In genomic region chr17:8630227-8630801, GRCh38 we compare ENCODE assay signal across 8 cellular contexts. TPM values are rescaled to one million over a fixed set of nuclear protein-coding genes. Genes with fewer than 3 reads are reported as not detected.
DNase-seq lines count a peak whose midpoint lies in the region; ATAC-seq and TF ChIP-seq lines count a peak whose summit lies in the region.

MYH10 (minus strand) TSS chr17:8630725; CDS start chr17:8623246, 7,479 bp downstream.

- H3K4me1 ChIP-seq in mesendoderm (ENCODE audit: control insufficient read depth, low read depth, low read length) (peaks cover 12% of the 10 kb centered on the region), upper lobe of left lung (peaks cover 12 to 25% (median 16%) of the 10 kb centered on the region in 4 donors)

- H3K4me3 ChIP-seq in coronary artery (peak within 1 kb of the TSS; percentile 93), mesendoderm (ENCODE audit: low read length) (peak within 1 kb of the TSS; percentile 95), upper lobe of left lung (peak within 1 kb of the TSS; percentile 69 to 90 (median 74))

- H3K4me2 ChIP-seq in mesendoderm (ENCODE audit: low read length) = peak within 1 kb of the TSS; percentile 69

- WGBS in mesendoderm (ENCODE audit: extremely low coverage, insufficient coverage, low lambda C conversion rate) = no CpG with 5 or more reads among the region's 33 CpGs
- whole genome bisulfite sequencing in upper lobe of left lung, 2 donors = 0% methylated on average over 17 to 30 of the region's 33 CpGs

- no peak within 1 kb of the TSS for H2BK120ac ChIP-seq in mesendoderm (ENCODE audit: low read depth, low read length)

- peak within 1 kb of the TSS; percentile 71 for H3K18ac ChIP-seq in mesendoderm (ENCODE audit: low read length)

- peak within 1 kb of the TSS; percentile 97 for H3K56ac ChIP-seq in mesendoderm (ENCODE audit: low read length)

- no peaks in the 10 kb centered on the region for H3K36me3 ChIP-seq in mesendoderm (ENCODE audit: control insufficient read depth, insufficient read depth, low read length)
- H3K36me3 ChIP-seq in upper lobe of left lung = no peaks in the 10 kb centered on the region

- DNase-seq in Ammon's horn (ENCODE audit: low spot score) = peak; percentile 4
- no peak for DNase-seq in LHCN-M2 (ENCODE audit: low read depth)
- no peak for DNase-seq in coronary artery (ENCODE audit: low spot score)
- no peak for DNase-seq in mesendoderm
- DNase-seq in upper lobe of left lung = no peak
- DNase-seq in AG08396 (ENCODE audit: low spot score) = no peak
- DNase-seq in central memory CD4-positive, alpha-beta T cell = no peak

- peak in 2 of 4 donors; percentile 44 to 55 for TF ChIP-seq POLR2A in upper lobe of left lung (IDR thresholded peaks at IDR 0.05)

- H3K79me1 ChIP-seq in mesendoderm (ENCODE audit: low read length) = peaks cover 7% of the 10 kb centered on the region

- no peak within 1 kb of the TSS for H2BK15ac ChIP-seq in mesendoderm (replicated peaks; ENCODE audit: low read depth)

- H3K79me2 ChIP-seq in mesendoderm (ENCODE audit: control insufficient read depth, insufficient read depth, low read length) = peaks cover 40% of the 10 kb centered on the region

- ATAC-seq in upper lobe of left lung (ENCODE audit: low FRiP score in 2 of 2) (peak in 1 of 2 donors; percentile 3), GM21737 (IDR thresholded peaks at IDR 0.05; ENCODE audit: unreplicated experiment) (no peak)

- TF ChIP-seq CTCF in coronary artery (IDR thresholded peaks at IDR 0.05) = no peak
- TF ChIP-seq CTCF in upper lobe of left lung (IDR thresholded peaks at IDR 0.05) = peak in 2 of 6 experiments; percentile 7 to 37

- H3K27ac ChIP-seq in coronary artery (peak within 1 kb of the TSS; percentile 92 to 98), mesendoderm (ENCODE audit: low read depth, low read length) (peak within 1 kb of the TSS; percentile 97), upper lobe of left lung (peak within 1 kb of the TSS; percentile 74 to 89 (median 88))

- H2AK5ac ChIP-seq in mesendoderm (ENCODE audit: low read length) = no peak within 1 kb of the TSS

- H3K27me3 ChIP-seq in mesendoderm (ENCODE audit: insufficient read depth, low read length, poor library complexity) = no peaks in the 10 kb centered on the region
- peaks cover 0 to 20% (median 5%) of the 10 kb centered on the region in 4 donors for H3K27me3 ChIP-seq in upper lobe of left lung

- TF ChIP-seq EP300 in upper lobe of left lung (IDR thresholded peaks at IDR 0.05) = no peak

- peak within 1 kb of the TSS; percentile 74 for H3K4ac ChIP-seq in mesendoderm (ENCODE audit: low read depth, low read length)

- peak within 1 kb of the TSS; percentile 96 for H3K9ac ChIP-seq in mesendoderm (ENCODE audit: low read length)

- peak within 1 kb of the TSS; percentile 72 for H2BK5ac ChIP-seq in mesendoderm (ENCODE audit: low read length)

- no peak within 1 kb of the TSS for H4K5ac ChIP-seq in mesendoderm (ENCODE audit: low read length)

- H4K8ac ChIP-seq in mesendoderm (ENCODE audit: low read depth, low read length) = no peak within 1 kb of the TSS

- no peaks in the 10 kb centered on the region for H3K9me3 ChIP-seq in upper lobe of left lung

- H3K23ac ChIP-seq in mesendoderm (ENCODE audit: low read length) = peak within 1 kb of the TSS; percentile 95

RNA-seq across cellular contexts. Expression of gene MYH10, which starts in this region (rescaled TPM):
- total RNA-seq in LHCN-M2 (2014; rRNA removed) = 30.8 and 40.4 TPM in 2 replicates
- 20.9 TPM for polyA plus RNA-seq in LHCN-M2 (2012)
- polyA plus RNA-seq in mesendoderm (2013, experiment 1 of 2) = 90.4 TPM
- polyA plus RNA-seq in mesendoderm (2013, experiment 2 of 2) = 88.2 TPM
- total RNA-seq in upper lobe of left lung = 100 to 1,000 TPM in 3 of 6 donors, 10 to 100 TPM in 3; 73.3 to 246 (median 99.6) TPM
